ENCODE assay signal across 8 cellular contexts in genomic region chr4:5460106-5460801, GRCh38.
DNase-seq lines count a peak whose midpoint lies in the region; ATAC-seq and TF ChIP-seq lines count a peak whose summit lies in the region.

No MANE protein-coding gene starts in this region.

- peak; percentile 55 for TF ChIP-seq CTCF in endothelial cell (IDR thresholded peaks at IDR 0.05; ENCODE audit: unreplicated experiment)
- TF ChIP-seq CTCF in nephron progenitor cell (IDR thresholded peaks at IDR 0.05): peak; percentile 58

- no peak for ATAC-seq in HG03280 (IDR thresholded peaks at IDR 0.05; ENCODE audit: unreplicated experiment)
- ATAC-seq in HG02610 (IDR thresholded peaks at IDR 0.05; ENCODE audit: unreplicated experiment): no peak

- H3K36me3 Mint-ChIP-seq in endothelial cell (ENCODE audit: low read depth, unreplicated experiment): no peaks in the 10 kb centered on the region
- no peaks in the 10 kb centered on the region for H3K36me3 Mint-ChIP-seq in nephron progenitor cell (ENCODE audit: low read depth)

- H3K27ac Mint-ChIP-seq in endothelial cell (ENCODE audit: unreplicated experiment) (no peak overlapping the region), nephron progenitor cell (no peak overlapping the region)

- DNase-seq in NCI-H345 (lab: John Stamatoyannopoulos, UW) (peak; percentile 11), NCI-H345 treated with DMSO at 0.1 percent for 48 hours (lab: John Stamatoyannopoulos, UW; ENCODE audit: unreplicated experiment) (no peak), NCI-H1092 (lab: John Stamatoyannopoulos, UW) (peak; percentile 5), endothelial cell (ENCODE audit: low spot score) (peak; percentile 62), nephron progenitor cell (peak; percentile 44)
- no peak for DNase-seq in activated effector memory CD4-positive, alpha-beta T cell treated with Interleukin-2 at 50 U/mL for 16 hours

- H3K4me1 Mint-ChIP-seq in endothelial cell (ENCODE audit: unreplicated experiment): no peaks in the 10 kb centered on the region
- H3K4me1 Mint-ChIP-seq in nephron progenitor cell: no peaks in the 10 kb centered on the region

- H3K9me3 Mint-ChIP-seq in endothelial cell (ENCODE audit: unreplicated experiment): no peaks in the 10 kb centered on the region
- H3K9me3 Mint-ChIP-seq in nephron progenitor cell: no peaks in the 10 kb centered on the region

- H3K4me3 Mint-ChIP-seq in endothelial cell (ENCODE audit: unreplicated experiment): no peak overlapping the region
- no peak overlapping the region for H3K4me3 Mint-ChIP-seq in nephron progenitor cell

- H3K27me3 Mint-ChIP-seq in endothelial cell (ENCODE audit: unreplicated experiment) (peaks cover 5% of the 10 kb centered on the region), nephron progenitor cell (ENCODE audit: low read depth, poor library complexity) (peaks cover 4% of the 10 kb centered on the region)

Comparison
In these comparisons a context has a peak if more than half of its experiments do, and no peak if none do; other contexts are left out.
1. DNase-seq: peak in NCI-H345 (single experiment), NCI-H1092 (single experiment), endothelial cell (single experiment) and nephron progenitor cell (single experiment); none in NCI-H345 treated with DMSO at 0.1 percent for 48 hours (single experiment) and activated effector memory CD4-positive, alpha-beta T cell treated with Interleukin-2 at 50 U/mL for 16 hours (single experiment).